26 cellular contexts compared by ENCODE assay signal in genomic region chr14:28762949-28763313, GRCh38. TPM values are rescaled to one million over a fixed set of nuclear protein-coding genes. Genes with fewer than 3 reads are reported as not detected.
"Had no signal": no experiment of that assay in that cellular context is flagged by ENCODE, and none has a peak within 500 bp of the region (broad histone marks: within the 10 kb centered on the region; RNA-seq: fewer than 3 reads in every experiment).

No MANE protein-coding gene starts in this region.

- H3K36me3 ChIP-seq: left lung, right lobe of liver, suprapubic skin had no signal

- H3K9ac ChIP-seq: parathyroid adenoma had no signal

- H3K4me1 ChIP-seq: parathyroid adenoma had no signal

- H3K79me2 ChIP-seq: parathyroid adenoma had no signal

- DNase-seq: activated CD4-positive, alpha-beta memory T cell treated with anti-CD3 and anti-CD28 coated beads, Interleukin-2, amount 10 ng/mL, durations not matched to agents 7 days and 5 days; activated CD4-positive, alpha-beta T cell treated with anti-CD3 and anti-CD28 coated beads, Interleukin-2, amount 10 ng/mL, durations not matched to agents 24 days and 14 days; activated effector memory CD4-positive, alpha-beta T cell treated with Interleukin-2 at 50 U/mL for 16 hours; activated naive CD4-positive, alpha-beta T cell treated with anti-CD3 and anti-CD28 coated beads for 36 hours; activated naive CD8-positive, alpha-beta T cell treated with anti-CD3 and anti-CD28 coated beads, Interleukin-2, amount 10 ng/mL, durations not matched to agents 7 days and 5 days; activated T-cell treated with anti-CD3 and anti-CD28 coated beads, Interleukin-2, amount 50 U/mL, for 72 hours; amniotic stem cell; body of pancreas; dermis blood vessel endothelial cell; effector memory CD4-positive, alpha-beta T cell; foreskin melanocyte; kidney; left lung; right lobe of liver; stimulated activated CD4-positive, alpha-beta T cell treated with anti-CD3 and anti-CD28 coated beads, Interleukin-1b, Interleukin-23, amount 100 ng/mL, for 48 hours; stimulated activated naive CD8-positive, alpha-beta T cell treated with anti-CD3 and anti-CD28 coated beads, Interleukin-15, amount 100 ng/mL, for 72 hours; T-helper 2 cell had no signal

- H3K27ac ChIP-seq: body of pancreas, left lung, parathyroid adenoma, right lobe of liver, skin epidermis, suprapubic skin had no signal

- H3K4me3 ChIP-seq: body of pancreas, left lung, right lobe of liver, skin epidermis, suprapubic skin had no signal

- H2AFZ ChIP-seq: parathyroid adenoma had no signal

- H3K9me3 ChIP-seq: body of pancreas, left lung, right lobe of liver, suprapubic skin had no signal

RNA-seq across cellular contexts. Expression of gene FOXG1, which starts 3.7 kb away (rescaled TPM):
- total RNA-seq: activated CD4-positive, alpha-beta memory T cell treated with anti-CD3 and anti-CD28 coated beads, Interleukin-2, amount 10 ng/mL, durations not matched to agents 7 days and 5 days; activated CD4-positive, alpha-beta T cell treated with anti-CD3 and anti-CD28 coated beads, Interleukin-2, amount 10 ng/mL, durations not matched to agents 24 days and 14 days; activated naive CD4-positive, alpha-beta T cell treated with anti-CD3 and anti-CD28 coated beads for 36 hours; activated naive CD8-positive, alpha-beta T cell treated with anti-CD3 and anti-CD28 coated beads, Interleukin-2, amount 10 ng/mL, durations not matched to agents 7 days and 5 days; activated T-cell treated with anti-CD3 and anti-CD28 coated beads, Interleukin-2, amount 50 U/mL, for 72 hours; body of pancreas; cardiac septum; dermis blood vessel endothelial cell; endothelial cell of umbilical vein; esophagus mucosa; kidney; left lung; lung microvascular endothelial cell; mesothelial cell of epicardium; natural killer cell treated with Interleukin-12 subunit alpha and Interleukin-12 subunit beta and Interleukin-15 and Interleukin-18, amount 100 ng/mL, for 72 hours; right lobe of liver; suprapubic skin had no signal
- polyA plus RNA-seq: endothelial cell of umbilical vein had no signal
